1 cellular context compared by ENCODE assay signal in the genomic region with DNA sequence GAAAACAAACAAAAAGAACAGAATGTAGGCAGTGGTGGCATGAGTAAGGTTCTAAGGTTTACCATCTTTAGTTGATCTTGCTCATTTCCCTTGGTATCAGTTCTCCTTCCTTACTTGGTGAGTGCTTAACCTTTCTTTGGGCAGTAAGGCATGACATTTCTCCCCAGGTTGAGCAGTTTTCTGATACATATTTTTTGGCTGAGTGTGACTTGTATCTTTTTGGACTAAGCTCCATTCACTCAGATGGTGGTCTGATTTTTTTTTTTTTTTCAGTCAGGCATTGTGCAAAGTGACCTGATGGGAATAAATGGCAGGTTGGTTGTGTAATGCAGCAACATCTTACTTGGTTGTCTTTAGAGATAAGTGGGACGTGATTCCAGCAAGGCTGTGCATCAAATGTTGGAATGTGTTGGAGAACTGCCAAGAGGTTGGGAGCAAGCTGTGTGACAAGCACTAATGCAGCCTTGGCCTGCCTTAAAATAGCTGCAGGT.
A peak's percentile ranks its signal among the peaks of the same experiment; 100 is the strongest.
TF ChIP-seq lines count a peak whose summit lies in the region.

No MANE protein-coding gene starts in this region.

TF ChIP-seq in HepG2, 621 proteins besides CTCF, POLR2A, EP300 and RAD21 (continued from another document):
- TF ChIP-seq, protein P1, sequence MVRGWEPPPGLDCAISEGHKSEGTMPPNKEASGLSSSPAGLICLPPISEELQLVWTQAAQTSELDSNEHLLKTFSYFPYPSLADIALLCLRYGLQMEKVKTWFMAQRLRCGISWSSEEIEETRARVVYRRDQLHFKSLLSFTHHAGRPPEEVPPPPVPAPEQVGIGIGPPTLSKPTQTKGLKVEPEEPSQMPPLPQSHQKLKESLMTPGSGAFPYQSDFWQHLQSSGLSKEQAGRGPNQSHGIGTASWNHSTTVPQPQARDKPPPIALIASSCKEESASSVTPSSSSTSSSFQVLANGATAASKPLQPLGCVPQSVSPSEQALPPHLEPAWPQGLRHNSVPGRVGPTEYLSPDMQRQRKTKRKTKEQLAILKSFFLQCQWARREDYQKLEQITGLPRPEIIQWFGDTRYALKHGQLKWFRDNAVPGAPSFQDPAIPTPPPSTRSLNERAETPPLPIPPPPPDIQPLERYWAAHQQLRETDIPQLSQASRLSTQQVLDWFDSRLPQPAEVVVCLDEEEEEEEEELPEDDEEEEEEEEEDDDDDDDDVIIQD (CRISPR knock-in tag; IDR thresholded peaks at IDR 0.05; ENCODE audit: low read depth), result 0 out of 2 replicates have a peak, but pooled peaks have one; percentile 30
- TF ChIP-seq, protein P2, sequence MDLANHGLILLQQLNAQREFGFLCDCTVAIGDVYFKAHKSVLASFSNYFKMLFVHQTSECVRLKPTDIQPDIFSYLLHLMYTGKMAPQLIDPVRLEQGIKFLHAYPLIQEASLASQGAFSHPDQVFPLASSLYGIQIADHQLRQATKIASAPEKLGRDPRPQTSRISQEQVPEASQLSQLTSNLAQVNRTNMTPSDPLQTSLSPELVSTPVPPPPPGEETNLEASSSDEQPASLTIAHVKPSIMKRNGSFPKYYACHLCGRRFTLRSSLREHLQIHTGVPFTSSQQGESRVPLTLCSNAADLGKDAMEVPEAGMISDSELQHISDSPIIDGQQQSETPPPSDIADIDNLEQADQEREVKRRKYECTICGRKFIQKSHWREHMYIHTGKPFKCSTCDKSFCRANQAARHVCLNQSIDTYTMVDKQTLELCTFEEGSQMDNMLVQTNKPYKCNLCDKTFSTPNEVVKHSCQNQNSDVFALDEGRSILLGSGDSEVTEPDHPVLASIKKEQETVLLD (CRISPR knock-in tag; IDR thresholded peaks at IDR 0.05; ENCODE audit: low read depth), result no peak
TF ChIP-seq in HepG2: peak in this region for 32.
